In the genomic region with DNA sequence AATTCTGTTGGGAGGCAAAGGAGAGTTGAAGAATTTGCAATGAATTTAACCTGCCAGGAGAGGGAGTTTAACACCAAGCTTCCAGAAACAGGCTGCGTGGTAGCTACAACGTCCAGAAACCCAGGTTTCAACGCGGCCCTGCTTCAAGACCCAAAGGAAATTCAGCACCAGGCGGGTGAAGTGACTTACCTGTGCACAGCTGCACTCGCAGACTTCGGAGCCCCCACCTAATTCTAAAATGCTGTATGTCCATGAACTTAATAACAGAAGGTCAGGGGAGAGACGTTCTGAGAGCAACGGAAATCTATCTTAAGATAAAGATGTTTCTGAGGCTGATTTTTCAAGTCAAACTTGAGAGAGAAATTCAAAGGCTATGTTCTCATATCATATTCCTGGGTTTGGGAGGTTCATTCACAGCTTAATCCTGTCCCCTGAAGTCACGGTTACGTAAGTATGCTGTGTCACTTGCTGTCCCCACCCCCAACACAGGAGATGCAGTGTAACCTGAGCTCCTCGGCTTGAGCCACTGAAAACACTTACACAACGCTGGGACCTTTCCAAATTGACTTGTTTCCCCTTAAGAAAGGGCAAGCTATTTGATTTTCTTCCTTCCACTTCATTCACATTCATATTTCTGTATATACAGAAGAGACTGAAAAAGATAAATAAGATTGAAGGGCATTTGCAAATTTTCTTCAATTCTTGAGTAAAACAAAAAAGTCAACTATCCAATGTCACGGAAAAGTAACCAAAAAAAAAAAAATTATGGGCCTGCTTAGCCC, we compare ENCODE assay signal across 8 cellular contexts. TPM values are rescaled to one million over a fixed set of nuclear protein-coding genes. Genes with fewer than 3 reads are reported as not detected.
DNase-seq lines count a peak whose midpoint lies in the region; ATAC-seq, FAIRE-seq and TF ChIP-seq lines count a peak whose summit lies in the region.

No MANE protein-coding gene starts in this region.

- H3K27ac ChIP-seq in gastrocnemius medialis = peak overlapping the region; percentile 88 to 96 (median 93)

- FAIRE-seq in GM12891 (lab: Jason Lieb, UNC) = peak; percentile 50

- intact Hi-C loops in gastrocnemius medialis (cut with DNase I; ENCODE audit: low total_unique reads) = loop anchor here (1.0 to 2.0 kb wide), 4 partner anchors 22 to 72 kb away; no protein-coding TSS in a partner anchor

- no peaks in the 10 kb centered on the region for H3K9me3 ChIP-seq in iPS-15b (ENCODE audit: control insufficient read depth, insufficient read depth, low read length)
- no peaks in the 10 kb centered on the region for H3K9me3 ChIP-seq in gastrocnemius medialis

- H3K4me1 ChIP-seq in iPS-15b (ENCODE audit: control insufficient read depth, insufficient read depth, low read length) (peaks cover 10% of the 10 kb centered on the region), gastrocnemius medialis (peaks cover 35 to 75% of the 10 kb centered on the region in 2 donors)

- peak in 4 of 5 experiments; percentile 67 to 80 (median 74) for TF ChIP-seq CTCF in gastrocnemius medialis (IDR thresholded peaks at IDR 0.05 in 4 of 5, conservative IDR thresholded peaks at IDR 0.05 in 1 of 5)

- no peaks in the 10 kb centered on the region for H3K36me3 ChIP-seq in iPS-15b (ENCODE audit: control insufficient read depth, insufficient read depth, low read length)
- no peaks in the 10 kb centered on the region for H3K36me3 ChIP-seq in gastrocnemius medialis

- DNase-seq in A172 (ENCODE audit: low spot score) (peak; percentile 92), GM12891 (ENCODE audit: insufficient read length, low spot score) (peak; percentile 45), NCI-H1694 treated with DMSO at 0.1 percent for 48 hours (lab: John Stamatoyannopoulos, UW) (peak; percentile 66), T1000 (lab: John Stamatoyannopoulos, UW) (peak; percentile 81), brain pericyte (ENCODE audit: low read depth, low spot score) (peak; percentile 40), gastrocnemius medialis (peak; percentile 94 to 97)

- in situ Hi-C loops in gastrocnemius medialis (cut with MboI; ENCODE audit: low sequenced_read_pairs in 4 of 4) = loop anchor here in 2 of 4 donors (5.0 kb wide), 1 partner anchor 73 kb away; no protein-coding TSS in a partner anchor

- H3K4me3 ChIP-seq in iPS-15b (ENCODE audit: low read depth, low read length) = peak overlapping the region; percentile 31
- peak overlapping the region; percentile 46 to 59 (median 50) for H3K4me3 ChIP-seq in gastrocnemius medialis

- peak overlapping the region; percentile 66 for H3K9ac ChIP-seq in iPS-15b (ENCODE audit: low read depth, low read length)

- H3K27me3 ChIP-seq in iPS-15b (ENCODE audit: control insufficient read depth, insufficient read depth, low read length) (no peaks in the 10 kb centered on the region), gastrocnemius medialis (no peaks in the 10 kb centered on the region)

- ATAC-seq in gastrocnemius medialis (peak; percentile 80 to 83), GM19467 (IDR thresholded peaks at IDR 0.05; ENCODE audit: unreplicated experiment) (no peak)

- TF ChIP-seq POLR2A in GM12891 (IDR thresholded peaks at IDR 0.05; ENCODE audit: low read depth, low read length) = no peak
- peak in 1 of 2 donors; percentile 59 for TF ChIP-seq POLR2A in gastrocnemius medialis (IDR thresholded peaks at IDR 0.05)

TF ChIP-seq in GM12891, 5 proteins besides CTCF, POLR2A, EP300 and RAD21:
- TF ChIP-seq SPI1 (IDR thresholded peaks at IDR 0.05; ENCODE audit: low read depth, low read length) = no peak
- no peak for TF ChIP-seq POU2F2 (IDR thresholded peaks at IDR 0.05; ENCODE audit: low read depth, low read length)
TF ChIP-seq in GM12891: peak in this region for 0.

RNA-seq across cellular contexts. Expression of a gene that starts 22.7 kb away (rescaled TPM):
- total RNA-seq in A172 (2014; rRNA removed; shearing (Covaris generic)) = 52.0 and 58.5 TPM in 2 replicates
- polyA plus RNA-seq in GM12891 (2012; ENCODE audit: low read depth, missing spikeins) = 8.2 TPM
- 100 to 1,000 TPM; 371 to 626 (median 552) TPM for total RNA-seq in gastrocnemius medialis

Comparison
In these comparisons a context has a peak if more than half of its experiments do, and no peak if none do; other contexts are left out.
1. DNase-seq: peak in every context shown above with its lines; median percentile 96 in gastrocnemius medialis; 92 in A172; 81 in T1000; 66 in NCI-H1694 treated with DMSO at 0.1 percent for 48 hours; 45 in GM12891; 40 in brain pericyte.